Comparison of ENCODE assay signal across 11 cellular contexts in genomic region chr1:217027403-217028080, GRCh38.
DNase-seq lines count a peak whose midpoint lies in the region; ATAC-seq, FAIRE-seq and TF ChIP-seq lines count a peak whose summit lies in the region.
"Had no signal": no experiment of that assay in that cellular context is flagged by ENCODE, and none has a peak within 500 bp of the region (broad histone marks: within the 10 kb centered on the region; RNA-seq: fewer than 3 reads in every experiment).

No MANE protein-coding gene starts in this region.

- ATAC-seq in HG02763 (IDR thresholded peaks at IDR 0.05; ENCODE audit: unreplicated experiment): peak; percentile 96
- ATAC-seq in HG03558 (IDR thresholded peaks at IDR 0.05; ENCODE audit: extremely low read depth, unreplicated experiment): peak; percentile 95
- peak; percentile 81 to 87 for ATAC-seq in stimulated activated naive B cell treated with anti-CD40 and anti-IgM and Interleukin-4, amounts not matched to agents 10 μg/mL and 1 μg/mL and 100 μg/mL, for 72 hours (replicated peaks)
- ATAC-seq in psoas muscle: no peak
- no peak for ATAC-seq in naive thymus-derived CD8-positive, alpha-beta T cell
- ATAC-seq in T-helper 17 cell: no peak

- no peak overlapping the region for H3K27ac Mint-ChIP-seq in stimulated activated naive B cell treated with anti-CD40 and anti-IgM and Interleukin-4, amounts not matched to agents 10 μg/mL and 1 μg/mL and 100 μg/mL, for 72 hours
- H3K27ac Mint-ChIP-seq in CD4-positive, alpha-beta memory T cell: no peak overlapping the region
- no peak overlapping the region for H3K27ac Mint-ChIP-seq in naive thymus-derived CD8-positive, alpha-beta T cell
- no peak overlapping the region for H3K27ac Mint-ChIP-seq in T-helper 17 cell
- H3K27ac Mint-ChIP-seq: T-helper 2 cell treated with Interferon-gamma antibody and Interleukin-4, amounts not matched to agents 5 μg/mL and 100 μg/mL, for 36 hours had no signal

- DNase-seq in GM19239 (ENCODE audit: insufficient read length, low spot score): peak; percentile 16
- DNase-seq in stimulated activated naive B cell treated with anti-CD40 and anti-IgM and Interleukin-4, amounts not matched to agents 10 μg/mL and 1 μg/mL and 100 μg/mL, for 72 hours: no peak
- no peak for DNase-seq in CD4-positive, alpha-beta memory T cell
- no peak for DNase-seq in psoas muscle
- no peak for DNase-seq in naive thymus-derived CD8-positive, alpha-beta T cell
- no peak for DNase-seq in T-helper 17 cell
- DNase-seq: cortex of kidney, NCI-H345 had no signal

- peaks cover 9 to 17% of the 10 kb centered on the region in 2 donors for H3K4me1 Mint-ChIP-seq in stimulated activated naive B cell treated with anti-CD40 and anti-IgM and Interleukin-4, amounts not matched to agents 10 μg/mL and 1 μg/mL and 100 μg/mL, for 72 hours
- no peaks in the 10 kb centered on the region for H3K4me1 Mint-ChIP-seq in CD4-positive, alpha-beta memory T cell
- H3K4me1 Mint-ChIP-seq in naive thymus-derived CD8-positive, alpha-beta T cell: peaks cover 0 to 9% (median 0%) of the 10 kb centered on the region in 4 donors
- no peaks in the 10 kb centered on the region for H3K4me1 Mint-ChIP-seq in T-helper 17 cell

- H3K9me3 ChIP-seq in CD4-positive, alpha-beta memory T cell (ENCODE audit: control insufficient read depth in 1 of 2, low read length in 2 of 2): no peaks in the 10 kb centered on the region
- H3K9me3 ChIP-seq in psoas muscle (no peaks in the 10 kb centered on the region), T-helper 17 cell (ENCODE audit: control insufficient read depth, low read length, poor library complexity, severe bottlenecking) (no peaks in the 10 kb centered on the region)

- no peak overlapping the region for H3K4me3 Mint-ChIP-seq in stimulated activated naive B cell treated with anti-CD40 and anti-IgM and Interleukin-4, amounts not matched to agents 10 μg/mL and 1 μg/mL and 100 μg/mL, for 72 hours
- no peak overlapping the region for H3K4me3 Mint-ChIP-seq in CD4-positive, alpha-beta memory T cell
- no peak overlapping the region for H3K4me3 Mint-ChIP-seq in naive thymus-derived CD8-positive, alpha-beta T cell
- no peak overlapping the region for H3K4me3 Mint-ChIP-seq in T-helper 17 cell
- H3K4me3 Mint-ChIP-seq: T-helper 2 cell treated with Interferon-gamma antibody and Interleukin-4, amounts not matched to agents 5 μg/mL and 100 μg/mL, for 36 hours had no signal

- H3K36me3 Mint-ChIP-seq in stimulated activated naive B cell treated with anti-CD40 and anti-IgM and Interleukin-4, amounts not matched to agents 10 μg/mL and 1 μg/mL and 100 μg/mL, for 72 hours: no peaks in the 10 kb centered on the region
- no peaks in the 10 kb centered on the region for H3K36me3 Mint-ChIP-seq in CD4-positive, alpha-beta memory T cell
- no peaks in the 10 kb centered on the region for H3K36me3 Mint-ChIP-seq in naive thymus-derived CD8-positive, alpha-beta T cell
- H3K36me3 Mint-ChIP-seq in T-helper 17 cell (ENCODE audit: low read depth): no peaks in the 10 kb centered on the region

- H3K27me3 Mint-ChIP-seq in stimulated activated naive B cell treated with anti-CD40 and anti-IgM and Interleukin-4, amounts not matched to agents 10 μg/mL and 1 μg/mL and 100 μg/mL, for 72 hours: peaks cover 0 to 16% of the 10 kb centered on the region in 2 donors
- no peaks in the 10 kb centered on the region for H3K27me3 Mint-ChIP-seq in CD4-positive, alpha-beta memory T cell
- peaks cover 0 to 3% (median 1%) of the 10 kb centered on the region in 5 donors for H3K27me3 Mint-ChIP-seq in naive thymus-derived CD8-positive, alpha-beta T cell
- H3K27me3 Mint-ChIP-seq in T-helper 17 cell: no peaks in the 10 kb centered on the region

- CTCF ChIA-PET in CD4-positive, alpha-beta memory T cell (lab: Charles Lee; ENCODE audit: partially characterized antibody): no interaction called here

- H3K27ac ChIP-seq in CD4-positive, alpha-beta memory T cell (ENCODE audit: low read depth, low read length): no peak overlapping the region
- no peak overlapping the region for H3K27ac ChIP-seq in psoas muscle

- intact Hi-C loops in CD4-positive, alpha-beta memory T cell (cut with micrococcal nuclease): no loop called here
- intact Hi-C loops in psoas muscle (cut with DNase I): no loop called here

- H3K27me3 ChIP-seq in CD4-positive, alpha-beta memory T cell (ENCODE audit: insufficient read depth, low read length): no peaks in the 10 kb centered on the region
- H3K27me3 ChIP-seq in psoas muscle (ENCODE audit: insufficient read depth in 3 of 3, low read length in 2 of 3): no peaks in the 10 kb centered on the region

- TF ChIP-seq CTCF in psoas muscle (IDR thresholded peaks at IDR 0.05): no peak

- H3K9me3 Mint-ChIP-seq in stimulated activated naive B cell treated with anti-CD40 and anti-IgM and Interleukin-4, amounts not matched to agents 10 μg/mL and 1 μg/mL and 100 μg/mL, for 72 hours: peaks cover 0 to under 1% of the 10 kb centered on the region in 2 donors
- peaks cover 0 to 12% (median 4%) of the 10 kb centered on the region in 8 donors for H3K9me3 Mint-ChIP-seq in CD4-positive, alpha-beta memory T cell
- peaks cover 0 to 5% (median 2%) of the 10 kb centered on the region in 9 donors for H3K9me3 Mint-ChIP-seq in naive thymus-derived CD8-positive, alpha-beta T cell
- H3K9me3 Mint-ChIP-seq: T-helper 2 cell treated with Interferon-gamma antibody and Interleukin-4, amounts not matched to agents 5 μg/mL and 100 μg/mL, for 36 hours had no signal

- POLR2A ChIA-PET in CD4-positive, alpha-beta memory T cell (lab: Charles Lee; ENCODE audit: partially characterized antibody): no interaction called here
- POLR2A ChIA-PET in naive thymus-derived CD8-positive, alpha-beta T cell (lab: Charles Lee): no interaction called here

- 91% methylated on average over 4 of the region's 4 CpGs for WGBS in psoas muscle, 3 donors

- FAIRE-seq in GM19239 (lab: Jason Lieb, UNC): peak; percentile 86

- no peak overlapping the region for H3K4me3 ChIP-seq in CD4-positive, alpha-beta memory T cell (ENCODE audit: low read length in 2 of 2)
- H3K4me3 ChIP-seq in psoas muscle: no peak overlapping the region

- no peaks in the 10 kb centered on the region for H3K4me1 ChIP-seq in CD4-positive, alpha-beta memory T cell (ENCODE audit: insufficient read depth, low read length)
- no peaks in the 10 kb centered on the region for H3K4me1 ChIP-seq in psoas muscle

- no peaks in the 10 kb centered on the region for H3K36me3 ChIP-seq in CD4-positive, alpha-beta memory T cell (ENCODE audit: insufficient read depth, low read length)
- H3K36me3 ChIP-seq in psoas muscle (ENCODE audit: insufficient read depth in 1 of 2, low read depth in 1 of 2): no peaks in the 10 kb centered on the region

Comparison
In these comparisons a context has a peak if more than half of its experiments do, and no peak if none do; other contexts are left out.
1. ATAC-seq: peak in HG02763 (single experiment), HG03558 (single experiment) and stimulated activated naive B cell treated with anti-CD40 and anti-IgM and Interleukin-4, amounts not matched to agents 10 μg/mL and 1 μg/mL and 100 μg/mL, for 72 hours (2 of 2); none in psoas muscle (0 of 4), naive thymus-derived CD8-positive, alpha-beta T cell (0 of 2) and T-helper 17 cell (single experiment).